ENCODE assay signal across 8 cellular contexts in the genomic region with DNA sequence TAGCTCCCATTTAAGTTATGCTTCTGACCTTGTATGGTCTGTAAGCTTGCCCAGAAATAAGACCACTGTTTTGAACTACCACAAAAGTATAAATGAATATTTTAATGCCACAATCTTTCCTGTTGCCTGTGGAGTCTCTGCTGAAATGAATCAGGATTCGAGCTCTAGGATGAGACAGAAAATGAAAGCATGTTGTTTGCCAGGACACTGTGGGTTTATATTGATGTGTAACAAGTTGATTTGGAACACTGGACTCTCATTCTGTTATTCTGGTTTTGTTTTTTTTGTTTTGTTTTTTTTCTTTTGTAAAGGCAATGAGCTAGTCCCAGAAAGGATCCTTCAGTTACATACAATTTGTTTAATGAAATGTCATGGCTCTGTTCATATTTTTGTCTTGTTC. TPM values are rescaled to one million over a fixed set of nuclear protein-coding genes. Genes with fewer than 3 reads are reported as not detected.
DNase-seq lines count a peak whose midpoint lies in the region; ATAC-seq, FAIRE-seq and TF ChIP-seq lines count a peak whose summit lies in the region.
"Not testable (repeated sequence)": the region's sequence is repeated elsewhere in the genome, so short reads cannot be mapped to it uniquely, and the experiment has no call there.

No MANE protein-coding gene starts in this region.

- CTCF ChIA-PET in HCT116 (lab: Charles Lee), result interaction anchor here (0.7 to 1.9 kb wide), 3 partner anchors 158 to 162 kb away, joined by 3 to 8 read pairs (median 3); no protein-coding TSS in a partner anchor
- CTCF ChIA-PET in activated CD8-positive, alpha-beta T cell treated with anti-CD3 and anti-CD28 coated beads, Interleukin-2, amount 10 ng/mL, durations not matched to agents 7 days and 5 days (lab: Charles Lee), result interaction anchor here (0.7 to 1.3 kb wide), 3 partner anchors 16 to 158 kb away, joined by 3 to 7 read pairs (median 4); no protein-coding TSS in a partner anchor
- CTCF ChIA-PET in HepG2 (lab: Yijun Ruan, JAX; ENCODE audit: low intra/inter-chr PET ratio, low total read pairs), result not testable (repeated sequence)

- DNase-seq in CD4-positive, CD25-positive, alpha-beta regulatory T cell; HCT116 (ENCODE audit: low read depth, low spot score); RWPE2 (ENCODE audit: low spot score); activated CD8-positive, alpha-beta T cell treated with anti-CD3 and anti-CD28 coated beads, Interleukin-2, amount 10 ng/mL, durations not matched to agents 7 days and 5 days; HepG2 (ENCODE audit: low spot score); osteocyte (ENCODE audit: extremely low spot score, unreplicated experiment): not testable (repeated sequence)
- DNase-seq in astrocyte (ENCODE audit: low read depth), result peak; percentile 35
- peak; percentile 49 for DNase-seq in choroid plexus epithelial cell (ENCODE audit: low read depth)

- H3K27me3 Mint-ChIP-seq in CD4-positive, CD25-positive, alpha-beta regulatory T cell; activated CD8-positive, alpha-beta T cell treated with anti-CD3 and anti-CD28 coated beads, Interleukin-2, amount 10 ng/mL, durations not matched to agents 7 days and 5 days (ENCODE audit: low read depth); astrocyte (ENCODE audit: low read depth, unreplicated experiment); osteocyte (ENCODE audit: unreplicated experiment): not testable (repeated sequence)

- H3K4me3 ChIP-seq in CD4-positive, CD25-positive, alpha-beta regulatory T cell (ENCODE audit: low read depth, low read length); HCT116 (replicated peaks in 1 of 2; ENCODE audit: low read depth in 1 of 2, low read length in 2 of 2); RWPE2 (ENCODE audit: severe bottlenecking); astrocyte (ENCODE audit: insufficient read depth, low read depth, low read length); choroid plexus epithelial cell (ENCODE audit: low read depth, low read length); HepG2 (replicated peaks in 1 of 3; ENCODE audit: insufficient read depth in 1 of 3, low read depth in 2 of 3, low read length in 3 of 3): not testable (repeated sequence)

- intact Hi-C loops in HCT116 (cut with micrococcal nuclease); HepG2 (cut with micrococcal nuclease; ENCODE audit: unreplicated experiment): not testable (repeated sequence)

- peaks cover 33% of the 10 kb centered on the region for H3K79me2 ChIP-seq in HCT116 (ENCODE audit: insufficient read depth, low read length)
- not testable (repeated sequence) for H3K79me2 ChIP-seq in astrocyte (ENCODE audit: insufficient read depth, low read length); HepG2 (ENCODE audit: insufficient read depth, low read length)

- TSS peak; percentile 71 for BruUV-seq in HCT116 (replicated peaks; lab: Mats Ljungman, UMichigan)
- TSS peak; percentile 37 for BruUV-seq in HepG2 (replicated peaks; lab: Mats Ljungman, UMichigan)

- H3K4me2 ChIP-seq in HCT116 (ENCODE audit: low read length); astrocyte (ENCODE audit: low read length); HepG2 (ENCODE audit: low read depth, low read length): not testable (repeated sequence)

- H3K36me3 Mint-ChIP-seq in CD4-positive, CD25-positive, alpha-beta regulatory T cell, result peaks cover 56% of the 10 kb centered on the region
- peaks cover 62% of the 10 kb centered on the region for H3K36me3 Mint-ChIP-seq in activated CD8-positive, alpha-beta T cell treated with anti-CD3 and anti-CD28 coated beads, Interleukin-2, amount 10 ng/mL, durations not matched to agents 7 days and 5 days (ENCODE audit: low read depth)
- H3K36me3 Mint-ChIP-seq in astrocyte (ENCODE audit: low read depth, unreplicated experiment) (peaks cover 19% of the 10 kb centered on the region), osteocyte (ENCODE audit: unreplicated experiment) (peaks cover 57% of the 10 kb centered on the region)

- H3K9me3 ChIP-seq in CD4-positive, CD25-positive, alpha-beta regulatory T cell (ENCODE audit: control insufficient read depth in 2 of 2, low read length in 2 of 2); HCT116 (ENCODE audit: control insufficient read depth in 1 of 2, insufficient read depth in 1 of 2, low read depth in 1 of 2, low read length in 2 of 2); RWPE2 (ENCODE audit: severe bottlenecking); astrocyte (ENCODE audit: insufficient read depth, low read depth, low read length); HepG2 (ENCODE audit: low read length): not testable (repeated sequence)

- FAIRE-seq in astrocyte (lab: Jason Lieb, UNC) (peak; percentile 29), HepG2 (lab: Jason Lieb, UNC) (peak; percentile 53)

- TF ChIP-seq POLR2A in HCT116 (IDR thresholded peaks at IDR 0.05; ENCODE audit: borderline replicate concordance, extremely low read depth, insufficient read depth, insufficient read length); HepG2 (IDR thresholded peaks at IDR 0.05; ENCODE audit: insufficient read depth in 1 of 2, low read depth in 2 of 2, low read length in 2 of 2): not testable (repeated sequence)

- not testable (repeated sequence) for H3K4me1 ChIP-seq in CD4-positive, CD25-positive, alpha-beta regulatory T cell (ENCODE audit: control insufficient read depth, insufficient read depth, low read length, poor library complexity, severe bottlenecking); RWPE2 (ENCODE audit: insufficient read depth, poor library complexity, severe bottlenecking); astrocyte (ENCODE audit: insufficient read depth, low read length); HepG2 (ENCODE audit: insufficient read depth, low read length)
- peaks cover under 1 to 11% of the 10 kb centered on the region in 2 experiments; a peak in 3 of 4 replicates for H3K4me1 ChIP-seq in HCT116 (ENCODE audit: control insufficient read depth in 1 of 2, insufficient read depth in 2 of 2, low read length in 2 of 2)

- in situ Hi-C loops in HepG2 (cut with HindIII; ENCODE audit: extremely low pct_ligation_motif_present, low pct_unique_long_range_greater_than_20kb), result not testable (repeated sequence)

- TF ChIP-seq EP300 in HepG2 (IDR thresholded peaks at IDR 0.05; ENCODE audit: low read depth in 2 of 2, low read length in 2 of 2); HepG2 (CRISPR knock-in tag; IDR thresholded peaks at IDR 0.05; ENCODE audit: borderline replicate concordance): not testable (repeated sequence)

- not testable (repeated sequence) for H4K20me1 ChIP-seq in HCT116 (ENCODE audit: insufficient read depth); HepG2 (ENCODE audit: insufficient read depth, low read length)
- H4K20me1 ChIP-seq in astrocyte (ENCODE audit: insufficient read depth, low read length), result peaks cover 12% of the 10 kb centered on the region

- WGBS in HepG2 (ENCODE audit: low lambda C conversion rate), result 100% methylated on average over 1 of the region's 1 CpG

- H3K27me3 ChIP-seq in CD4-positive, CD25-positive, alpha-beta regulatory T cell (ENCODE audit: control insufficient read depth, insufficient read depth, low read length); HCT116 (ENCODE audit: insufficient read depth, low read length); RWPE2 (ENCODE audit: insufficient read depth, poor library complexity, severe bottlenecking); astrocyte (ENCODE audit: insufficient read depth, low read length); HepG2 (ENCODE audit: control insufficient read depth in 1 of 2, insufficient read depth in 2 of 2, low read length in 2 of 2): not testable (repeated sequence)

- peaks cover 71% of the 10 kb centered on the region for H3K36me3 ChIP-seq in CD4-positive, CD25-positive, alpha-beta regulatory T cell (ENCODE audit: control insufficient read depth, insufficient read depth, low read length)
- peaks cover 59 to 72% of the 10 kb centered on the region in 2 experiments for H3K36me3 ChIP-seq in HCT116 (ENCODE audit: control insufficient read depth in 1 of 2, insufficient read depth in 2 of 2, low read length in 2 of 2)
- H3K36me3 ChIP-seq in RWPE2 (ENCODE audit: low read depth), result peaks cover 83% of the 10 kb centered on the region
- peaks cover 57% of the 10 kb centered on the region for H3K36me3 ChIP-seq in astrocyte (ENCODE audit: insufficient read depth, low read length)
- H3K36me3 ChIP-seq in HepG2 (replicated peaks in 1 of 2; ENCODE audit: control insufficient read depth in 1 of 2, insufficient read depth in 2 of 2, low read length in 2 of 2), result peaks cover 19 to 68% of the 10 kb centered on the region in 2 experiments

- ATAC-seq in CD4-positive, CD25-positive, alpha-beta regulatory T cell (ENCODE audit: low read depth in 2 of 2); HCT116; RWPE2 (ENCODE audit: low read depth); activated CD8-positive, alpha-beta T cell treated with anti-CD3 and anti-CD28 coated beads, Interleukin-2, amount 10 ng/mL, durations not matched to agents 7 days and 5 days; HepG2: not testable (repeated sequence)

- not testable (repeated sequence) for H3K9me3 Mint-ChIP-seq in CD4-positive, CD25-positive, alpha-beta regulatory T cell; activated CD8-positive, alpha-beta T cell treated with anti-CD3 and anti-CD28 coated beads, Interleukin-2, amount 10 ng/mL, durations not matched to agents 7 days and 5 days (ENCODE audit: insufficient read depth); astrocyte (ENCODE audit: unreplicated experiment); osteocyte (ENCODE audit: unreplicated experiment)

- H3K27ac Mint-ChIP-seq in CD4-positive, CD25-positive, alpha-beta regulatory T cell, result peak overlapping the region in 1 of 3 donors; percentile 53
- H3K27ac Mint-ChIP-seq in activated CD8-positive, alpha-beta T cell treated with anti-CD3 and anti-CD28 coated beads, Interleukin-2, amount 10 ng/mL, durations not matched to agents 7 days and 5 days, result peak overlapping the region; percentile 26
- H3K27ac Mint-ChIP-seq in astrocyte (ENCODE audit: unreplicated experiment) (peak overlapping the region; percentile 95), osteocyte (ENCODE audit: unreplicated experiment) (peak overlapping the region; percentile 91)

- peak overlapping the region; percentile 14 for H3K27ac ChIP-seq in CD4-positive, CD25-positive, alpha-beta regulatory T cell (ENCODE audit: insufficient read depth, low read length, poor library complexity, severe bottlenecking)
- H3K27ac ChIP-seq in HCT116 (ENCODE audit: low read depth, low read length); astrocyte (ENCODE audit: low read depth, low read length); HepG2 (ENCODE audit: extremely low read length, insufficient read depth, low read length): not testable (repeated sequence)
- H3K27ac ChIP-seq in RWPE2 (ENCODE audit: poor library complexity, severe bottlenecking), result peak overlapping the region; percentile 41

- not testable (repeated sequence) for H2AFZ ChIP-seq in HCT116 (ENCODE audit: low read depth, low read length, poor library complexity, severe bottlenecking); astrocyte (ENCODE audit: low read depth, low read length); HepG2 (ENCODE audit: low read length)

- not testable (repeated sequence) for H3K9ac ChIP-seq in HCT116 (ENCODE audit: low read length); astrocyte (ENCODE audit: low read length); HepG2 (ENCODE audit: insufficient read depth, low read depth, low read length)

- not testable (repeated sequence) for TF ChIP-seq RAD21 in HCT116 (IDR thresholded peaks at IDR 0.05; ENCODE audit: low read depth); HepG2 (CRISPR knock-in tag; IDR thresholded peaks at IDR 0.05)

- not testable (repeated sequence) for H3K4me3 Mint-ChIP-seq in CD4-positive, CD25-positive, alpha-beta regulatory T cell; activated CD8-positive, alpha-beta T cell treated with anti-CD3 and anti-CD28 coated beads, Interleukin-2, amount 10 ng/mL, durations not matched to agents 7 days and 5 days; astrocyte (ENCODE audit: unreplicated experiment)
- H3K4me3 Mint-ChIP-seq in osteocyte (ENCODE audit: unreplicated experiment), result peak overlapping the region; percentile 43

- TF ChIP-seq CTCF in HCT116 (IDR thresholded peaks at IDR 0.05 in 2 of 3, conservative IDR thresholded peaks at IDR 0.05 in 1 of 3; ENCODE audit: borderline replicate concordance in 1 of 3, insufficient read depth in 1 of 3, low read depth in 2 of 3, low read length in 2 of 3); RWPE2 (IDR thresholded peaks at IDR 0.05; ENCODE audit: poor library complexity, severe bottlenecking); astrocyte (IDR thresholded peaks at IDR 0.05; ENCODE audit: insufficient read depth, low read depth, low read length); choroid plexus epithelial cell (conservative IDR thresholded peaks at IDR 0.05; ENCODE audit: low read depth, low read length); HepG2 (CRISPR knock-in tag; IDR thresholded peaks at IDR 0.05); osteocyte (IDR thresholded peaks at IDR 0.05): not testable (repeated sequence)

- RAD21 ChIA-PET in HCT116 (lab: Charles Lee; ENCODE audit: low non-redundant PET in 1 of 2, low total read pairs in 2 of 2, uncharacterized antibody in 2 of 2, unreplicated experiment in 2 of 2), result not testable (repeated sequence)

- POLR2A ChIA-PET in HCT116 (lab: Charles Lee); HepG2 (lab: Yijun Ruan, JAX): not testable (repeated sequence)
- POLR2A ChIA-PET in activated CD8-positive, alpha-beta T cell treated with anti-CD3 and anti-CD28 coated beads, Interleukin-2, amount 10 ng/mL, durations not matched to agents 7 days and 5 days (lab: Charles Lee), result interaction anchor here (0.9 kb wide), 1 partner anchor 21 kb away, joined by 3 read pairs; no protein-coding TSS in a partner anchor

- H3K4me1 Mint-ChIP-seq in CD4-positive, CD25-positive, alpha-beta regulatory T cell; activated CD8-positive, alpha-beta T cell treated with anti-CD3 and anti-CD28 coated beads, Interleukin-2, amount 10 ng/mL, durations not matched to agents 7 days and 5 days (ENCODE audit: low read depth): not testable (repeated sequence)
- H3K4me1 Mint-ChIP-seq in astrocyte (ENCODE audit: low read depth, unreplicated experiment) (peaks cover 23% of the 10 kb centered on the region), osteocyte (ENCODE audit: unreplicated experiment) (peaks cover 32% of the 10 kb centered on the region)

- H3K9me2 ChIP-seq in HCT116 (ENCODE audit: insufficient read depth), result not testable (repeated sequence)

RNA-seq across cellular contexts. Expression of gene SRRM1, which starts 29.6 kb away (rescaled TPM):
- total RNA-seq in CD4-positive, CD25-positive, alpha-beta regulatory T cell, result 284 TPM
- polyA plus RNA-seq in CD4-positive, CD25-positive, alpha-beta regulatory T cell, result 100 to 1,000 TPM in 1 of 4 donors, 10 to 100 TPM in 3; 85.5 to 120 (median 91.6) TPM
- total RNA-seq in HCT116 (2021; ENCODE audit: unreplicated experiment) (184 TPM), astrocyte (124 and 138 TPM in 2 replicates), HepG2 (2016; rRNA removed; fragmentation: Illumina TruSeq; extraction: Trizol) (31.6 and 33.7 TPM in 2 replicates), osteocyte (110 and 116 TPM in 2 replicates)
- polyA plus RNA-seq in HCT116 (2012), result 61.3 and 71.9 TPM in 2 replicates
- total RNA-seq in activated CD8-positive, alpha-beta T cell treated with anti-CD3 and anti-CD28 coated beads, Interleukin-2, amount 10 ng/mL, durations not matched to agents 7 days and 5 days, result 100 to 1,000 TPM; 189 to 207 TPM
- 13.1 and 14.5 TPM in 2 replicates for total RNA-seq in HepG2 (2016; cell fraction: cytosol; rRNA removed; fragmentation: Illumina TruSeq; extraction: Trizol; ENCODE audit: low read depth)
- 27.6 and 35.1 TPM in 2 replicates for total RNA-seq in HepG2 (2016; cell fraction: insoluble cytoplasmic fraction; rRNA removed; fragmentation: Illumina TruSeq; extraction: Trizol)
- total RNA-seq in HepG2 (2016; cell fraction: membrane; rRNA removed; fragmentation: Illumina TruSeq; extraction: Trizol), result 19.4 and 21.8 TPM in 2 replicates
- 80.4 and 81.8 TPM in 2 replicates for total RNA-seq in HepG2 (2016; cell fraction: nucleus; rRNA removed; fragmentation: Illumina TruSeq; extraction: Trizol)
- 44.5 and 46.8 TPM in 2 replicates for polyA plus RNA-seq in HepG2 (2011; rRNA removed)
- polyA plus RNA-seq in HepG2 (2011; cell fraction: cytosol; rRNA removed), result 12.5 and 17.1 TPM in 2 replicates
- 113 and 116 TPM in 2 replicates for polyA plus RNA-seq in HepG2 (2011; cell fraction: nucleus; rRNA removed)
- 96.3 and 117 TPM in 2 replicates for polyA plus RNA-seq in HepG2 (2012)
- polyA plus RNA-seq in HepG2 (2016; cell fraction: cytosol; fragmentation: Illumina TruSeq; extraction: Trizol; ENCODE audit: low read depth), result 5.2 and 5.8 TPM in 2 replicates
- polyA plus RNA-seq in HepG2 (2016; cell fraction: insoluble cytoplasmic fraction; fragmentation: Illumina TruSeq; extraction: Trizol; ENCODE audit: low read depth), result 52.3 and 57.6 TPM in 2 replicates
- 13.5 and 15.6 TPM in 2 replicates for polyA plus RNA-seq in HepG2 (2016; cell fraction: membrane; fragmentation: Illumina TruSeq; extraction: Trizol; ENCODE audit: low read depth)
- 147 and 162 TPM in 2 replicates for polyA plus RNA-seq in HepG2 (2016; cell fraction: nucleus; fragmentation: Illumina TruSeq; extraction: Trizol; ENCODE audit: insufficient read depth, low read depth)
- 27.3 and 67.7 TPM in 2 replicates for polyA minus RNA-seq in HepG2 (2011; rRNA and poly(A)+ RNA removed; ENCODE audit: low replicate concordance)
- polyA minus RNA-seq in HepG2 (2011; cell fraction: cytosol; rRNA and poly(A)+ RNA removed), result 15.2 and 21.5 TPM in 2 replicates
- 224 and 225 TPM in 2 replicates for polyA minus RNA-seq in HepG2 (2011; cell fraction: nucleus; rRNA and poly(A)+ RNA removed)
